17 cellular contexts compared by ENCODE assay signal in genomic region chr17:66337866-66338472, GRCh38. TPM values are rescaled to one million over a fixed set of nuclear protein-coding genes. Genes with fewer than 3 reads are reported as not detected.
DNase-seq lines count a peak whose midpoint lies in the region; FAIRE-seq and TF ChIP-seq lines count a peak whose summit lies in the region.
"Had no signal": no experiment of that assay in that cellular context is flagged by ENCODE, and none has a peak within 500 bp of the region (broad histone marks: within the 10 kb centered on the region; RNA-seq: fewer than 3 reads in every experiment).

No MANE protein-coding gene starts in this region.

- no peaks in the 10 kb centered on the region for H3K9me3 ChIP-seq in spleen
- H3K9me3 ChIP-seq: A549, upper lobe of left lung had no signal

- H3K4me1 Mint-ChIP-seq in nephron progenitor cell: peaks cover 28% of the 10 kb centered on the region

- peak overlapping the region; percentile 54 for H3K27ac Mint-ChIP-seq in nephron progenitor cell

- H3K27me3 Mint-ChIP-seq in nephron progenitor cell (ENCODE audit: low read depth, poor library complexity): peaks cover 4% of the 10 kb centered on the region

- peaks cover 0 to 31% (median 1%) of the 10 kb centered on the region in 6 donors for H3K4me1 ChIP-seq in spleen

- H3K27ac ChIP-seq in spleen: no peak overlapping the region
- H3K27ac ChIP-seq: A549, upper lobe of left lung had no signal

- TF ChIP-seq CTCF in astrocyte of the spinal cord (IDR thresholded peaks at IDR 0.05; ENCODE audit: low read depth, low read length) (no peak), nephron progenitor cell (IDR thresholded peaks at IDR 0.05) (no peak), spleen (IDR thresholded peaks at IDR 0.05 in 8 of 11, conservative IDR thresholded peaks at IDR 0.05 in 3 of 11) (no peak)

- H3K4me3 ChIP-seq in astrocyte of the spinal cord (ENCODE audit: low read depth, low read length) (no peak overlapping the region), spleen (no peak overlapping the region)
- H3K4me3 ChIP-seq: A549, upper lobe of left lung had no signal

- no peaks in the 10 kb centered on the region for H3K36me3 Mint-ChIP-seq in nephron progenitor cell (ENCODE audit: low read depth)

- H3K36me3 ChIP-seq in spleen: no peaks in the 10 kb centered on the region
- H3K36me3 ChIP-seq: upper lobe of left lung had no signal

- no peak for TF ChIP-seq POLR2A in spleen (IDR thresholded peaks at IDR 0.05)

- no peaks in the 10 kb centered on the region for H3K27me3 ChIP-seq in spleen (replicated peaks in 1 of 7)
- H3K27me3 ChIP-seq: upper lobe of left lung had no signal

- WGBS in spleen, 5 donors: 82 to 91% (median 89%) methylated on average over 6 of the region's 6 CpGs

- H3K9me3 Mint-ChIP-seq in nephron progenitor cell: no peaks in the 10 kb centered on the region
- H3K9me3 Mint-ChIP-seq: activated naive CD4-positive, alpha-beta T cell treated with anti-CD3 and anti-CD28 coated beads, Interleukin-2, amount 50 U/mL, for 72 hours had no signal

- intact Hi-C loops in spleen (cut with DNase I; ENCODE audit: low total_unique reads): no loop called here

- H3K4me3 Mint-ChIP-seq in nephron progenitor cell: no peak overlapping the region

- DNase-seq in NCI-H2227 (lab: John Stamatoyannopoulos, UW; ENCODE audit: unreplicated experiment) (peak; percentile 6), NCI-H2227 treated with DMSO at 0.1 percent for 48 hours (lab: John Stamatoyannopoulos, UW) (no peak), NCI-H1105 (lab: John Stamatoyannopoulos, UW) (peak; percentile 11), astrocyte of the spinal cord (ENCODE audit: low read depth, low spot score) (peak; percentile 41), nephron progenitor cell (no peak), spleen (no peak), urothelium cell line (ENCODE audit: low spot score) (no peak)
- no peak for DNase-seq in stimulated activated CD4-positive, alpha-beta T cell treated with anti-CD3 and anti-CD28 coated beads, Interleukin-4, amount 100 ng/mL, for 24 hours
- DNase-seq: GF-D8; left colon; NCI-H1694 treated with DMSO at 0.1 percent for 48 hours; retina; stimulated activated CD4-positive, alpha-beta T cell treated with anti-CD3 and anti-CD28 coated beads, Interleukin-2, amount 100 ng/mL, for 24 hours; stimulated activated CD8-positive, alpha-beta memory T cell treated with anti-CD3 and anti-CD28 coated beads, Interleukin-4, amount 100 ng/mL, for 48 hours; upper lobe of left lung had no signal

- FAIRE-seq in urothelium cell line (lab: Jason Lieb, UNC): no peak
- FAIRE-seq: A549 had no signal

- in situ Hi-C loops in astrocyte of the spinal cord (cut with HindIII; ENCODE audit: low sequenced_read_pairs): no loop called here

RNA-seq across cellular contexts. Expression of gene PRKCA, which starts 35.6 kb away (rescaled TPM):
- total RNA-seq in spleen: 10 to 100 TPM; 18.4 to 59.7 (median 45.8) TPM
- polyA plus RNA-seq in spleen: 1 to 10 TPM; 1.7 to 3.2 (median 1.9) TPM

Comparison
In these comparisons a context has a peak if more than half of its experiments do, and no peak if none do; other contexts are left out.
1. DNase-seq: peak in NCI-H2227 (single experiment), NCI-H1105 (single experiment) and astrocyte of the spinal cord (single experiment); none in NCI-H2227 treated with DMSO at 0.1 percent for 48 hours (single experiment), nephron progenitor cell (single experiment), spleen (single experiment), urothelium cell line (single experiment) and stimulated activated CD4-positive, alpha-beta T cell treated with anti-CD3 and anti-CD28 coated beads, Interleukin-4, amount 100 ng/mL, for 24 hours (single experiment).